Comparison of ENCODE assay signal across 25 cellular contexts in genomic region chr10:78732381-78732780, GRCh38.
"Had no signal": no experiment of that assay in that cellular context is flagged by ENCODE, and none has a peak within 500 bp of the region (broad histone marks: within the 10 kb centered on the region; RNA-seq: fewer than 3 reads in every experiment).

No MANE protein-coding gene starts in this region.

- DNase-seq: stimulated activated CD4-positive, alpha-beta T cell treated with anti-CD3 and anti-CD28 coated beads, Interleukin-2, amount 100 ng/mL, for 48 hours; stimulated activated CD4-positive, alpha-beta T cell treated with anti-CD3 and anti-CD28 coated beads, Interleukin-4, amount 100 ng/mL, for 1 hour; stimulated activated CD4-positive, alpha-beta T cell treated with anti-CD3 and anti-CD28 coated beads, Interleukin-4, amount 100 ng/mL, for 24 hours; stimulated activated CD4-positive, alpha-beta T cell treated with anti-CD3 and anti-CD28 coated beads, Interleukin-4, amount 100 ng/mL, for 4 hours; stimulated activated CD8-positive, alpha-beta memory T cell treated with anti-CD3 and anti-CD28 coated beads, Interleukin-4, amount 100 ng/mL, for 48 hours; stimulated activated naive B cell treated with anti-CD40 and anti-IgM and Interleukin-4, amounts not matched to agents 10 μg/mL and 1 μg/mL and 100 μg/mL, for 72 hours; stimulated activated naive CD4-positive, alpha-beta T cell; stimulated activated naive CD4-positive, alpha-beta T cell treated with Interleukin-2 at 50 U/mL for 16 hours; stimulated activated naive CD8-positive, alpha-beta T cell treated with anti-CD3 and anti-CD28 coated beads, Interleukin-15, amount 100 ng/mL, for 72 hours; stimulated activated naive CD8-positive, alpha-beta T cell treated with anti-CD3 and anti-CD28 coated beads, Interleukin-15, Interleukin-2, amounts not matched to agents 100 U/mL and 50 U/mL, for 24 hours; stomach; substantia nigra; testis; thyroid gland; tibial artery; transverse colon; upper lobe of left lung; upper lobe of right lung; uterus had no signal

- H3K27me3 ChIP-seq: stomach, suprapubic skin, testis, thyroid gland, tibial artery, tibial nerve, transverse colon, upper lobe of left lung, upper lobe of right lung, uterus, vagina had no signal

- H3K4me3 ChIP-seq: stomach, suprapubic skin, testis, thoracic aorta, thyroid gland, tibial artery, tibial nerve, transverse colon, upper lobe of left lung, upper lobe of right lung, uterus, vagina had no signal

- H3K36me3 ChIP-seq: stomach, suprapubic skin, thoracic aorta, thyroid gland, tibial artery, tibial nerve, transverse colon, upper lobe of left lung, upper lobe of right lung, uterus, vagina had no signal

- H3K27ac ChIP-seq: stomach, suprapubic skin, testis, thoracic aorta, tibial artery, tibial nerve, transverse colon, upper lobe of left lung, upper lobe of right lung, uterus, vagina had no signal

- ATAC-seq: stimulated activated effector memory CD8-positive, alpha-beta T cell treated with anti-CD3 and anti-CD28 coated beads, Interleukin-12 subunit alpha, Interleukin-12 subunit beta, amount 100 ng/mL, for 72 hours; stimulated activated memory B cell treated with anti-CD40 and anti-IgM and Interleukin-4, amounts not matched to agents 10 μg/mL and 1 μg/mL and 100 μg/mL, for 72 hours; stimulated activated naive B cell treated with anti-CD40 and anti-IgM and Interleukin-4, amounts not matched to agents 10 μg/mL and 1 μg/mL and 100 μg/mL, for 72 hours; stimulated activated naive CD8-positive, alpha-beta T cell treated with anti-CD3 and anti-CD28 coated beads, Interleukin-15, amount 100 ng/mL, for 72 hours; stimulated activated naive CD8-positive, alpha-beta T cell treated with anti-CD3 and anti-CD28 coated beads, Interleukin-15, Interleukin-2, amounts not matched to agents 100 U/mL and 50 U/mL, for 24 hours; upper lobe of right lung had no signal

- H3K9me3 ChIP-seq: stomach, suprapubic skin, testis, thoracic aorta, thyroid gland, tibial artery, tibial nerve, transverse colon, upper lobe of left lung, upper lobe of right lung, uterus, vagina had no signal

- H3K4me1 ChIP-seq: suprapubic skin, testis, transverse colon, upper lobe of left lung, upper lobe of right lung, uterus, vagina had no signal
